9 cellular contexts compared by ENCODE assay signal in the genomic region with DNA sequence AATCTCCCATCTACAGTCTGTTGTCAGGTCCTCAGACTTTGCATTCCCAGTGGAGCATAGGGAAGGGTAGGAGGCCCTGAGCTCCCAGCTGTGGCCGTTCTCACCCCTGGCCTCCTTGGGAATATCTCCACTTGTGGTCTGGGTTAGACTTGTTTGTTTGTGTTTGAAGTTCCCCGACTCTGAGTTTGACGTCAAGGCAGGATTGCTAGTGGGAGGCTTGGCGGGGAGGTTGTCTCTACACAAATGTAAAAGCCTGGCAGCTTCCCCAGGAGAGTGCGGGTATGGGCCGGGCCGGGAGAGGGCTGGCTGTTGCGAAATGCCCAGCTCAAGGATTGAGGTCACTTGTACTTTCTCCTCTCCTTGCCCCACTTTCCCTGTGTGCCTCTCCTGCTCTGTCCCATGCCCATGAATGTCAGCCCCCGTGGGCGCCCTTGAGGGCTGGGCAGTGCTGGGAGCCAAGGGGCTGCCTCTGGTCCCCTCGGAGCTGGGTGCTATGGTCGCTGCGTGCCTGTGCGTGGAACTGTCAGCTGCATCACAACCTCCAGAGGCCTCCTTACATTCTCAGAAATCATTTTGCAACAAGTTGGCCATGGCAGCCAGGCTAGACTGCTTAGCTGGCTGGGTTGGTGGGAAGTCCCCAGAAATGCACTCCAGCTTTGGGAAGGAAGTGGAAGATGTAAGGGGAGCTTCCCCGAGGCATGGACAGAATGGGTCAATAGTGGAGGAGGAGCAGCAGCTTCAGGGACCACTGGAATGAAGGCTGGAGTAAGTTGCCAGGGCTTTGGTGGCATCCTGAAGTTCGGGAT.
A peak's percentile ranks its signal among the peaks of the same experiment; 100 is the strongest.
DNase-seq lines count a peak whose midpoint lies in the region; ATAC-seq and TF ChIP-seq lines count a peak whose summit lies in the region.
"Had no signal": no experiment of that assay in that cellular context is flagged by ENCODE, and none has a peak within 500 bp of the region (broad histone marks: within the 10 kb centered on the region; RNA-seq: fewer than 3 reads in every experiment).

No MANE protein-coding gene starts in this region.

- no peaks in the 10 kb centered on the region for H3K36me3 ChIP-seq in upper lobe of right lung

- intact Hi-C loops in upper lobe of right lung (cut with DNase I), result no loop called here

- H3K4me3 ChIP-seq in choroid plexus epithelial cell (ENCODE audit: low read depth, low read length) (peak overlapping the region; percentile 9), upper lobe of right lung (no peak overlapping the region)

- H3K27ac Mint-ChIP-seq in activated T-cell treated with anti-CD3 and anti-CD28 coated beads, Interleukin-2, amount 50 U/mL, for 24 hours, result peak overlapping the region; percentile 44

- H3K4me3 Mint-ChIP-seq in activated T-cell treated with anti-CD3 and anti-CD28 coated beads, Interleukin-2, amount 50 U/mL, for 24 hours, result no peak overlapping the region

- no peaks in the 10 kb centered on the region for H3K9me3 ChIP-seq in upper lobe of right lung

- peak overlapping the region; percentile 84 for H3K27ac ChIP-seq in upper lobe of right lung
- H3K27ac ChIP-seq: C4-2B had no signal

- H3K4me1 Mint-ChIP-seq in activated T-cell treated with anti-CD3 and anti-CD28 coated beads, Interleukin-2, amount 50 U/mL, for 24 hours (ENCODE audit: low read depth), result peaks cover 90% of the 10 kb centered on the region

- TF ChIP-seq CTCF in choroid plexus epithelial cell (conservative IDR thresholded peaks at IDR 0.05; ENCODE audit: low read depth, low read length) (no peak), upper lobe of right lung (IDR thresholded peaks at IDR 0.05) (no peak)

- H3K36me3 Mint-ChIP-seq in activated T-cell treated with anti-CD3 and anti-CD28 coated beads, Interleukin-2, amount 50 U/mL, for 24 hours (ENCODE audit: low read depth), result peaks cover 19% of the 10 kb centered on the region

- H3K4me1 ChIP-seq in upper lobe of right lung, result peaks cover 47% of the 10 kb centered on the region

- no peaks in the 10 kb centered on the region for H3K9me3 Mint-ChIP-seq in activated T-cell treated with anti-CD3 and anti-CD28 coated beads, Interleukin-2, amount 50 U/mL, for 24 hours

- H3K27me3 Mint-ChIP-seq in activated T-cell treated with anti-CD3 and anti-CD28 coated beads, Interleukin-2, amount 50 U/mL, for 24 hours, result peaks cover 2% of the 10 kb centered on the region

- H3K27me3 ChIP-seq in upper lobe of right lung, result no peaks in the 10 kb centered on the region

- ATAC-seq in upper lobe of right lung, result peak; percentile 92
- no peak for ATAC-seq in activated CD4-positive, CD25-positive, alpha-beta regulatory T cell treated with anti-CD3 and anti-CD28 coated beads, Interleukin-2, amount 50 U/mL, for 24 hours

- no peak for DNase-seq in activated T-cell treated with anti-CD3 and anti-CD28 coated beads, Interleukin-2, amount 50 U/mL, for 24 hours
- DNase-seq in activated T-cell treated with anti-CD3 and anti-CD28 coated beads, Interleukin-2, amount 50 U/mL, for 48 hours, result no peak
- peak; percentile 100 for DNase-seq in choroid plexus epithelial cell (ENCODE audit: low read depth)
- peak; percentile 89 for DNase-seq in medulla oblongata (ENCODE audit: extremely low spot score)
- peak; percentile 94 for DNase-seq in upper lobe of right lung
- DNase-seq in NCI-H446 (lab: John Stamatoyannopoulos, UW), result no peak
- DNase-seq in NCI-H69 (lab: John Stamatoyannopoulos, UW), result no peak

Comparison
In these comparisons a context has a peak if more than half of its experiments do, and no peak if none do; other contexts are left out.
1. DNase-seq: peak in choroid plexus epithelial cell (single experiment), medulla oblongata (single experiment) and upper lobe of right lung (single experiment); none in activated T-cell treated with anti-CD3 and anti-CD28 coated beads, Interleukin-2, amount 50 U/mL, for 24 hours (single experiment), activated T-cell treated with anti-CD3 and anti-CD28 coated beads, Interleukin-2, amount 50 U/mL, for 48 hours (0 of 2), NCI-H446 (0 of 2) and NCI-H69 (single experiment).